ENCODE assay signal across 19 cellular contexts in the genomic region with DNA sequence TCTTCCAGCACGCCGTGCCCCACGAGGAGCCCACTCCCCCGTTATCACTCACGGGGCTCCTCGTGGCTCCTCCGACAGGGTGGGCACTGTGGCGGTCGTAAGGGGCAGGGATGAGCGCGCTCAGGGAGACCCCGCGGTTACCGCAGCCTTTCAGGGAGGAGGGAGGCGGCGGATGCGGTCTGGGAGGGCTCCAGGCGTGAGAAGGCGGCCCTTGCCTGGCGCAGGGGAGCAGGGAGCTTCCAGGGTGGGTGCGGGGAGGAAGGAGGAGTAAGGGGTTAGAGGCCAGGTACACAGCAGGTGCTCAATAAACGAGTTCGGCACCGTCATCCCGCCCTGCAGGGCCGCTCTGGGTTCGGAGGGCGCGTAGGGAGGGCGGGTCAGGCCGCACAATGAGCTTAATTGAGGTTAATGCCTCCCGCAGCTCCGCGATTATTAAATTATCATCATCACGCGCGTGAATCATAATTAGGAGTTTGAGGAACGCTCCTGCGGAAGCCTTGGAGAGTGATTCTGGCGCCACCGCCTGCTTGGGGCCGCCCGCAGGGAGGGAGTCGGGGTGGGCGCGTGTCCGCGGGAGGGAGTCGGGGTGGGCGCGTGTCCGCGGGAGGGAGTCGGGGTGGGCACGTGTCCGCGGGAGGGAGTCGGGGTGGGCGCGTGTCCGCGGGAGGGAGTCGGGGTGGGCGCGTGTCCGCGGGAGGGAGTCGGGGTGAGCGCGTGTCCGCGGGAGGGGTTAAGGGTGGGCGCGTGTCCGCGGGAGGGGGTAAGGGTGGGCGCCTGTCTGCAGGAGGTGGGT. TPM values are rescaled to one million over a fixed set of nuclear protein-coding genes. Genes with fewer than 3 reads are reported as not detected.
DNase-seq lines count a peak whose midpoint lies in the region; ATAC-seq and TF ChIP-seq lines count a peak whose summit lies in the region.
"Had no signal": no experiment of that assay in that cellular context is flagged by ENCODE, and none has a peak within 500 bp of the region (broad histone marks: within the 10 kb centered on the region; RNA-seq: fewer than 3 reads in every experiment).

No MANE protein-coding gene starts in this region.

- H3K27me3 ChIP-seq in heart right ventricle (peaks cover 17 to 96% (median 83%) of the 10 kb centered on the region in 7 donors), RWPE2 (ENCODE audit: insufficient read depth, poor library complexity, severe bottlenecking) (peaks cover 59% of the 10 kb centered on the region)

- intact Hi-C loops in cardiac septum (cut with DNase I) (no loop called here), heart right ventricle (cut with DNase I) (no loop called here)

- H3K4me3 ChIP-seq in heart right ventricle (no peak overlapping the region), RWPE2 (ENCODE audit: severe bottlenecking) (no peak overlapping the region)
- H3K4me3 ChIP-seq: right lobe of liver had no signal

- WGBS in heart right ventricle, 2 donors = 17 to 21% methylated on average over 54 to 68 of the region's 77 CpGs

- TF ChIP-seq CTCF in heart right ventricle (IDR thresholded peaks at IDR 0.05) (no peak), RWPE2 (IDR thresholded peaks at IDR 0.05; ENCODE audit: poor library complexity, severe bottlenecking) (no peak)

- peak; percentile 44 for DNase-seq in cardiac septum (ENCODE audit: low spot score)
- DNase-seq in heart right ventricle = no peak
- DNase-seq in RWPE2 (ENCODE audit: low spot score) = peak; percentile 49
- peak; percentile 51 for DNase-seq in mesenteric fat pad (ENCODE audit: low spot score)
- no peak for DNase-seq in NCI-H1436 (lab: John Stamatoyannopoulos, UW)
- DNase-seq: NCI-H1694; stimulated activated CD8-positive, alpha-beta memory T cell treated with anti-CD3 and anti-CD28 coated beads, Interleukin-4, amount 100 ng/mL, for 48 hours had no signal

- H3K9me3 ChIP-seq in heart right ventricle (no peaks in the 10 kb centered on the region), RWPE2 (ENCODE audit: severe bottlenecking) (no peaks in the 10 kb centered on the region)
- H3K9me3 ChIP-seq: right lobe of liver had no signal

- ATAC-seq in heart right ventricle (no peak), RWPE2 (ENCODE audit: low read depth) (no peak), GM19395 (IDR thresholded peaks at IDR 0.05; ENCODE audit: unreplicated experiment) (no peak), HG03342 (IDR thresholded peaks at IDR 0.05; ENCODE audit: unreplicated experiment) (no peak)
- ATAC-seq: activated naive CD8-positive, alpha-beta T cell treated with anti-CD3 and anti-CD28 coated beads, Interleukin-2, amount 50 U/mL, for 24 hours; activated T-helper 17 cell treated with anti-CD3 and anti-CD28 coated beads, Interleukin-2, amount 50 U/mL, for 72 hours; HCT116; naive thymus-derived CD8-positive, alpha-beta T cell; right lobe of liver had no signal

- no peaks in the 10 kb centered on the region for H3K36me3 ChIP-seq in heart right ventricle
- no peaks in the 10 kb centered on the region for H3K36me3 ChIP-seq in RWPE2 (ENCODE audit: low read depth)
- H3K36me3 ChIP-seq: right lobe of liver had no signal

- no peaks in the 10 kb centered on the region for H3K4me1 ChIP-seq in heart right ventricle
- no peaks in the 10 kb centered on the region for H3K4me1 ChIP-seq in RWPE2 (ENCODE audit: insufficient read depth, poor library complexity, severe bottlenecking)
- H3K4me1 ChIP-seq: parathyroid adenoma, right lobe of liver had no signal

- H3K27ac ChIP-seq in heart right ventricle (no peak overlapping the region), RWPE2 (ENCODE audit: poor library complexity, severe bottlenecking) (no peak overlapping the region)
- H3K27ac ChIP-seq: KMS-11, parathyroid adenoma, right lobe of liver had no signal

RNA-seq across cellular contexts. Expression of a gene that starts 7.6 kb away (rescaled TPM):
- total RNA-seq in cardiac septum (not detected), heart right ventricle (not detected), mesenteric fat pad (not detected)
- polyA plus RNA-seq in heart right ventricle = not detected
- total RNA-seq: activated T-helper 17 cell treated with anti-CD3 and anti-CD28 coated beads, Interleukin-2, amount 50 U/mL, for 72 hours; fibroblast of lung; naive thymus-derived CD8-positive, alpha-beta T cell; right lobe of liver; subcutaneous adipose tissue; ureter had no signal
- polyA plus RNA-seq: fibroblast of lung; naive thymus-derived CD8-positive, alpha-beta T cell had no signal

Comparison
In these comparisons a context has a peak if more than half of its experiments do, and no peak if none do; other contexts are left out.
1. DNase-seq: peak in cardiac septum (single experiment), RWPE2 (single experiment) and mesenteric fat pad (single experiment); none in heart right ventricle (0 of 2) and NCI-H1436 (single experiment).